17 cellular contexts compared by ENCODE assay signal in the genomic region with DNA sequence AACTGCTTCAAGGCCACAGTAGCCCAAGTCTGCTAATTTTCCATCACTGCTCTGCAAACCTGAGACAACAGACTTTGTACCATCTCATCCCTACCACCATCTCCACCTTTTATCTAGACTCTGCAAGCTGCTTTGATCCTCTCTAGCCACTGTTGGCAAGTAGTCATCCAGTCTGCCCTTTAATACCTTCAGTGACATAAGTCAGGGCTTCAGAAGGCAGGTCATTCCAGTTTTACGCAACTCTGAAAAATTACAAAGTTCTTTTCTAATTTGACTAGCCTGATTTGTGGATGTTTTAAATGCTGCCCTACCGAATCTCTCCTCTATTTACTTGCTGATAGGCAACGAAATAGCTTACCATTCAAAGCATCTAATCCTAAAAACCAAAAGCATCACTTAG. TPM values are rescaled to one million over a fixed set of nuclear protein-coding genes. Genes with fewer than 3 reads are reported as not detected.
DNase-seq lines count a peak whose midpoint lies in the region; ATAC-seq, FAIRE-seq and TF ChIP-seq lines count a peak whose summit lies in the region.
"Had no signal": no experiment of that assay in that cellular context is flagged by ENCODE, and none has a peak within 500 bp of the region (broad histone marks: within the 10 kb centered on the region; RNA-seq: fewer than 3 reads in every experiment).

No MANE protein-coding gene starts in this region.

- H3K4me2 ChIP-seq in A549 (peak overlapping the region; percentile 82), fibroblast of lung (ENCODE audit: extremely low read depth, insufficient read depth, low read length) (peak overlapping the region; percentile 94), neural progenitor cell (peak overlapping the region; percentile 96)
- H3K4me2 ChIP-seq: BLaER1 treated with 17β-estradiol and CSF1 and Interleukin-3, amounts not matched to agents 10 nM and 100 nM had no signal

- no peak for TF ChIP-seq EP300 in A549 (IDR thresholded peaks at IDR 0.05)

- FAIRE-seq in A549 (lab: Jason Lieb, UNC): no peak

- H3K9ac ChIP-seq in fibroblast of lung (ENCODE audit: insufficient read depth, low read length) (peak overlapping the region; percentile 8), neural progenitor cell (no peak overlapping the region)
- H3K9ac ChIP-seq: BLaER1 treated with 17β-estradiol and CSF1 and Interleukin-3, amounts not matched to agents 10 nM and 100 nM had no signal

- H3K36me3 Mint-ChIP-seq in neural progenitor cell: peaks cover 17% of the 10 kb centered on the region
- H3K36me3 Mint-ChIP-seq: naive B cell had no signal

- WGBS in A549 (ENCODE audit: missing lambda C conversion rate): 69% methylated on average over 3 of the region's 3 CpGs

- no peak for ATAC-seq in A549
- ATAC-seq: activated naive CD4-positive, alpha-beta T cell treated with anti-CD3 and anti-CD28 coated beads, Interleukin-2, amount 50 U/mL, for 72 hours; effector memory CD8-positive, alpha-beta T cell had no signal

- peaks cover 78% of the 10 kb centered on the region for H3K79me2 ChIP-seq in fibroblast of lung (ENCODE audit: control insufficient read depth, insufficient read depth, low read length)
- H3K79me2 ChIP-seq in neural progenitor cell (ENCODE audit: low read depth): peaks cover 82% of the 10 kb centered on the region

- no peaks in the 10 kb centered on the region for H3K9me3 Mint-ChIP-seq in neural progenitor cell
- H3K9me3 Mint-ChIP-seq: activated naive CD4-positive, alpha-beta T cell treated with anti-CD3 and anti-CD28 coated beads, Interleukin-2, amount 50 U/mL, for 72 hours; effector memory CD8-positive, alpha-beta T cell; naive B cell; stimulated activated naive CD8-positive, alpha-beta T cell treated with anti-CD3 and anti-CD28 coated beads, Interleukin-15, Interleukin-2, amounts not matched to agents 100 ng/mL and 50 ng/mL, for 24 hours had no signal

- POLR2A ChIA-PET in A549 (lab: Yijun Ruan, JAX): no interaction called here

- peaks cover 37% of the 10 kb centered on the region for H3F3A ChIP-seq in neural progenitor cell (ENCODE audit: low read depth)

- CTCF ChIA-PET in A549 (lab: Yijun Ruan, JAX): interaction anchor here (1.1 to 1.3 kb wide), 3 partner anchors 9 to 42 kb away, joined by 3 to 6 read pairs (median 5); no protein-coding TSS in a partner anchor

- H3K27ac ChIP-seq in A549 (no peak overlapping the region; a peak in 1 of 6 replicates), fibroblast of lung (ENCODE audit: insufficient read depth, low read length) (no peak overlapping the region), neural progenitor cell (no peak overlapping the region)
- H3K27ac ChIP-seq: BLaER1 treated with 17β-estradiol and CSF1 and Interleukin-3, amounts not matched to agents 10 nM and 100 nM had no signal

- H3K9me3 ChIP-seq in A549 (no peaks in the 10 kb centered on the region), fibroblast of lung (ENCODE audit: control insufficient read depth, insufficient read depth, low read depth, low read length) (no peaks in the 10 kb centered on the region), neural progenitor cell (ENCODE audit: low read depth) (no peaks in the 10 kb centered on the region)
- H3K9me3 ChIP-seq: BLaER1 treated with 17β-estradiol and CSF1 and Interleukin-3, amounts not matched to agents 10 nM and 100 nM had no signal

- H4K20me1 ChIP-seq in fibroblast of lung (ENCODE audit: control insufficient read depth, extremely low read depth, insufficient read depth, low read length) (peaks cover 9% of the 10 kb centered on the region), neural progenitor cell (ENCODE audit: low read depth) (peaks cover 44% of the 10 kb centered on the region)

- peaks cover 36% of the 10 kb centered on the region for H3K4me1 Mint-ChIP-seq in neural progenitor cell

- peaks cover 3% of the 10 kb centered on the region for H3K36me3 ChIP-seq in fibroblast of lung (ENCODE audit: control insufficient read depth, insufficient read depth, low read length)
- H3K36me3 ChIP-seq in neural progenitor cell: peaks cover 6% of the 10 kb centered on the region
- H3K36me3 ChIP-seq: BLaER1 treated with 17β-estradiol and CSF1 and Interleukin-3, amounts not matched to agents 10 nM and 100 nM had no signal

- no peak overlapping the region for H2AFZ ChIP-seq in fibroblast of lung (ENCODE audit: low read length)
- H2AFZ ChIP-seq in neural progenitor cell (replicated peaks): no peak overlapping the region

- H3K4me1 ChIP-seq in A549 (peaks cover 30% of the 10 kb centered on the region), fibroblast of lung (ENCODE audit: control insufficient read depth, extremely low read depth, insufficient read depth, low read length) (peaks cover 7% of the 10 kb centered on the region), neural progenitor cell (peaks cover 37% of the 10 kb centered on the region)

- no peak for TF ChIP-seq RAD21 in A549 (conservative IDR thresholded peaks at IDR 0.05 in 1 of 2, IDR thresholded peaks at IDR 0.05 in 1 of 2)

- peak overlapping the region; percentile 6 for H3K4me3 Mint-ChIP-seq in neural progenitor cell
- H3K4me3 Mint-ChIP-seq: effector memory CD8-positive, alpha-beta T cell; naive B cell; stimulated activated naive CD8-positive, alpha-beta T cell treated with anti-CD3 and anti-CD28 coated beads, Interleukin-15, Interleukin-2, amounts not matched to agents 100 ng/mL and 50 ng/mL, for 24 hours had no signal

- H3K27me3 ChIP-seq in fibroblast of lung (ENCODE audit: control insufficient read depth, insufficient read depth, low read length) (no peaks in the 10 kb centered on the region), neural progenitor cell (no peaks in the 10 kb centered on the region)

- H3K4me3 ChIP-seq in A549: no peak overlapping the region
- H3K4me3 ChIP-seq in fibroblast of lung (replicated peaks in 1 of 4; ENCODE audit: control extremely low read depth in 1 of 4, insufficient read depth in 1 of 4, low read depth in 3 of 4, low read length in 4 of 4): peak overlapping the region; percentile 98 to 100 (median 98)
- H3K4me3 ChIP-seq in neural progenitor cell: peak overlapping the region; percentile 90
- H3K4me3 ChIP-seq: BLaER1 treated with 17β-estradiol and CSF1 and Interleukin-3, amounts not matched to agents 10 nM and 100 nM had no signal

- peaks cover under 1% of the 10 kb centered on the region for H3K27me3 Mint-ChIP-seq in neural progenitor cell (ENCODE audit: insufficient read depth, low read depth)

- TF ChIP-seq POLR2A in A549 (IDR thresholded peaks at IDR 0.05; ENCODE audit: low read length): no peak

- H3K27ac Mint-ChIP-seq in neural progenitor cell: no peak overlapping the region
- H3K27ac Mint-ChIP-seq: activated naive CD4-positive, alpha-beta T cell treated with anti-CD3 and anti-CD28 coated beads, Interleukin-2, amount 50 U/mL, for 72 hours; effector memory CD8-positive, alpha-beta T cell; naive B cell; stimulated activated naive CD8-positive, alpha-beta T cell treated with anti-CD3 and anti-CD28 coated beads, Interleukin-15, Interleukin-2, amounts not matched to agents 100 ng/mL and 50 ng/mL, for 24 hours had no signal

- TF ChIP-seq CTCF in A549 (IDR thresholded peaks at IDR 0.05) (no peak), fibroblast of lung (conservative IDR thresholded peaks at IDR 0.05 in 1 of 2, IDR thresholded peaks at IDR 0.05 in 1 of 2; ENCODE audit: low read depth in 1 of 2, low read length in 2 of 2) (no peak), neural progenitor cell (IDR thresholded peaks at IDR 0.05) (no peak)

- DNase-seq in A549 (ENCODE audit: low read depth in 1 of 2, low spot score in 1 of 2) (no peak), HuH-7 (ENCODE audit: low spot score) (peak; percentile 12), fibroblast of lung (ENCODE audit: low read depth in 2 of 2) (no peak), neural progenitor cell (ENCODE audit: low spot score) (no peak), NOMO-1 treated with dmso at 0.1 percent for 144 hours (lab: John Stamatoyannopoulos, UW; ENCODE audit: unreplicated experiment) (no peak), SW 1271 (lab: John Stamatoyannopoulos, UW) (no peak), ecto neural progenitor cell (ENCODE audit: low spot score) (no peak)
- no peak for DNase-seq in activated CD8-positive, alpha-beta memory T cell treated with anti-CD3 and anti-CD28 coated beads, Interleukin-2, amount 50 U/mL, for 48 hours
- DNase-seq: activated CD4-positive, alpha-beta T cell treated with anti-CD3 and anti-CD28 coated beads, Interleukin-2, amount 50 U/mL, for 48 hours; effector memory CD8-positive, alpha-beta T cell; naive B cell; NCI-H1694 treated with DMSO at 0.1 percent for 48 hours; stimulated activated CD4-positive, alpha-beta T cell treated with anti-CD3 and anti-CD28 coated beads, Interleukin-1b, Interleukin-23, amount 100 ng/mL, for 48 hours; T-helper 2 cell had no signal

TF ChIP-seq in A549, 52 proteins besides CTCF, POLR2A, EP300 and RAD21 (continues in another document):
- TF ChIP-seq ZSCAN20 (CRISPR knock-in tag; IDR thresholded peaks at IDR 0.05) (no peak), KDM5A (IDR thresholded peaks at IDR 0.05) (no peak), MAFK (IDR thresholded peaks at IDR 0.05; ENCODE audit: partially characterized antibody) (no peak), HOXB13 (CRISPR knock-in tag; IDR thresholded peaks at IDR 0.05; ENCODE audit: low read depth) (no peak), ZNF302 (CRISPR knock-in tag; IDR thresholded peaks at IDR 0.05) (no peak), NFE2L2 (conservative IDR thresholded peaks at IDR 0.05; ENCODE audit: low read length) (no peak), EHMT2 (IDR thresholded peaks at IDR 0.05; ENCODE audit: low read depth) (no peak), MYC (IDR thresholded peaks at IDR 0.05; ENCODE audit: borderline replicate concordance, low read length) (no peak), JUNB (IDR thresholded peaks at IDR 0.05) (no peak), NPAS2 (CRISPR knock-in tag; IDR thresholded peaks at IDR 0.05; ENCODE audit: borderline replicate concordance) (no peak), CEBPB (IDR thresholded peaks at IDR 0.05) (no peak), HOXB5 (CRISPR knock-in tag; IDR thresholded peaks at IDR 0.05) (no peak)

RNA-seq across cellular contexts. Expression of gene FERMT2, which starts 2.8 kb away (rescaled TPM):
- 76.6 and 102 TPM in 2 replicates for polyA plus RNA-seq in A549 (2011; rRNA removed)
- 25.4 and 25.5 TPM in 2 replicates for polyA plus RNA-seq in A549 (2012; cell fraction: cytosol; rRNA removed)
- 18.2 and 22.7 TPM in 2 replicates for polyA plus RNA-seq in A549 (2012; cell fraction: nucleus; rRNA removed)
- polyA plus RNA-seq in A549 (2017; fragmentation: RNase III; extraction: RNeasy Plus Mini Kit Qiagen cat#74134 plus additional on column Dnase treatment): 42.9 to 46.8 TPM (median 44.1 TPM) in 3 replicates
- polyA minus RNA-seq in A549 (2011; rRNA and poly(A)+ RNA removed): 28.6 and 28.7 TPM in 2 replicates
- total RNA-seq in fibroblast of lung: 111 and 128 TPM in 2 replicates
- 176 and 439 TPM in 2 replicates for polyA plus RNA-seq in fibroblast of lung
- 78.4 and 190 TPM in 2 replicates for polyA plus RNA-seq in fibroblast of lung (2012)
- 67.7 and 184 TPM in 2 replicates for polyA minus RNA-seq in fibroblast of lung (ENCODE audit: low replicate concordance)
- 114 and 166 TPM in 2 replicates for total RNA-seq in neural progenitor cell (ENCODE audit: low replicate concordance)
